In genomic region chr12:107684990-107685359, GRCh38 we compare ENCODE assay signal across 8 cellular contexts. TPM values are rescaled to one million over a fixed set of nuclear protein-coding genes. Genes with fewer than 3 reads are reported as not detected.
A peak's percentile ranks its signal among the peaks of the same experiment; 100 is the strongest.
DNase-seq lines count a peak whose midpoint lies in the region; ATAC-seq and TF ChIP-seq lines count a peak whose summit lies in the region.

No MANE protein-coding gene starts in this region.

- H2AFZ ChIP-seq in osteoblast (ENCODE audit: low read length), result peak overlapping the region; percentile 94

- 4 to 11% methylated on average over 9 of the region's 9 CpGs for WGBS in esophagus squamous epithelium, 2 donors

- H3K4me3 ChIP-seq in DOHH2 (ENCODE audit: low read length), result peak overlapping the region; percentile 98
- peak overlapping the region; percentile 79 to 95 (median 83) for H3K4me3 ChIP-seq in esophagus squamous epithelium
- peak overlapping the region; percentile 95 for H3K4me3 ChIP-seq in osteoblast (ENCODE audit: insufficient read depth, low read length)

- H3K9me3 ChIP-seq in DOHH2 (ENCODE audit: control insufficient read depth, insufficient read depth, low read length), result no peaks in the 10 kb centered on the region
- no peaks in the 10 kb centered on the region for H3K9me3 ChIP-seq in esophagus squamous epithelium
- no peaks in the 10 kb centered on the region for H3K9me3 ChIP-seq in osteoblast (ENCODE audit: low read depth, low read length)

- ATAC-seq in GM19397 (IDR thresholded peaks at IDR 0.05; ENCODE audit: unreplicated experiment) (no peak), HG02973 (IDR thresholded peaks at IDR 0.05; ENCODE audit: unreplicated experiment) (no peak), HG03354 (IDR thresholded peaks at IDR 0.05; ENCODE audit: poor library complexity, severe bottlenecking, unreplicated experiment) (no peak)

- DNase-seq in NCI-H1105 treated with DMSO at 0.1 percent for 48 hours (lab: John Stamatoyannopoulos, UW), result peak; percentile 75
- peak; percentile 11 to 34 for DNase-seq in activated CD4-positive, alpha-beta T cell treated with anti-CD3 and anti-CD28 coated beads, Interleukin-2, amount 50 U/mL, for 48 hours
- DNase-seq in esophagus squamous epithelium (lab: John Stamatoyannopoulos, UW), result no peak
- no peak for DNase-seq in osteoblast (ENCODE audit: insufficient read length, low spot score, missing footprints)

- H4K20me1 ChIP-seq in DOHH2 (ENCODE audit: control insufficient read depth, insufficient read depth, low read depth, low read length) (no peaks in the 10 kb centered on the region), osteoblast (ENCODE audit: insufficient read depth, low read length) (peaks cover 2% of the 10 kb centered on the region)

- intact Hi-C loops in esophagus squamous epithelium (cut with DNase I), result loop anchor here (10.0 kb wide), 1 partner anchor 70 kb away; no protein-coding TSS in a partner anchor

- H3K36me3 ChIP-seq in DOHH2 (ENCODE audit: control insufficient read depth, low read length) (peaks cover 28% of the 10 kb centered on the region), esophagus squamous epithelium (peaks cover 8 to 19% (median 14%) of the 10 kb centered on the region in 3 donors), osteoblast (ENCODE audit: insufficient read depth, low read length) (peaks cover 15% of the 10 kb centered on the region)

- H3K27me3 ChIP-seq in DOHH2 (ENCODE audit: control insufficient read depth, low read length) (peaks cover 2% of the 10 kb centered on the region; the same call in 1 of the 2 replicates), esophagus squamous epithelium (no peaks in the 10 kb centered on the region), osteoblast (ENCODE audit: insufficient read depth, low read length) (peaks cover 12% of the 10 kb centered on the region)

- H3K79me2 ChIP-seq in DOHH2 (ENCODE audit: control insufficient read depth, low read length) (peaks cover 34% of the 10 kb centered on the region), osteoblast (ENCODE audit: insufficient read depth, low read length) (peaks cover 34% of the 10 kb centered on the region)

- no peaks in the 10 kb centered on the region for H3F3A ChIP-seq in DOHH2 (ENCODE audit: control insufficient read depth, insufficient read depth)

- peak overlapping the region; percentile 86 for H3K4me2 ChIP-seq in DOHH2 (ENCODE audit: low read length)
- H3K4me2 ChIP-seq in osteoblast (ENCODE audit: insufficient read depth, low read length), result peak overlapping the region; percentile 86

- no peak for TF ChIP-seq CTCF in DOHH2 (IDR thresholded peaks at IDR 0.05; ENCODE audit: low read depth, low read length, poor library complexity, severe bottlenecking)
- TF ChIP-seq CTCF in esophagus squamous epithelium (IDR thresholded peaks at IDR 0.05), result no peak
- no peak for TF ChIP-seq CTCF in osteoblast (IDR thresholded peaks at IDR 0.05; ENCODE audit: extremely low read depth, low read depth, low read length)

- H3K4me1 ChIP-seq in DOHH2 (ENCODE audit: control insufficient read depth, low read length) (peaks cover 22% of the 10 kb centered on the region), esophagus squamous epithelium (peaks cover 10 to 28% (median 13%) of the 10 kb centered on the region in 3 donors), osteoblast (ENCODE audit: insufficient read depth, low read length) (peaks cover 21% of the 10 kb centered on the region)

- H3K9me2 ChIP-seq in DOHH2 (replicated peaks; ENCODE audit: control insufficient read depth, low read length), result no peaks in the 10 kb centered on the region

- H3K27ac ChIP-seq in DOHH2 (ENCODE audit: low read depth, low read length) (peak overlapping the region; percentile 44), esophagus squamous epithelium (peak overlapping the region in 3 of 4 donors; percentile 87 to 93 (median 89)), osteoblast (ENCODE audit: low read depth, low read length) (peak overlapping the region; percentile 84)

- no peak for TF ChIP-seq POLR2A in esophagus squamous epithelium (IDR thresholded peaks at IDR 0.05)

RNA-seq across cellular contexts. Expression of gene PWP1, which starts 0.6 kb away (rescaled TPM):
- 10 to 100 TPM; 36.9 to 91.0 (median 48.7) TPM for total RNA-seq in esophagus squamous epithelium
- 69.8 and 72.0 TPM in 2 replicates for total RNA-seq in osteoblast

Comparison
In these comparisons a context has a peak if more than half of its experiments do, and no peak if none do; other contexts are left out.
1. DNase-seq: peak in NCI-H1105 treated with DMSO at 0.1 percent for 48 hours (single experiment) and activated CD4-positive, alpha-beta T cell treated with anti-CD3 and anti-CD28 coated beads, Interleukin-2, amount 50 U/mL, for 48 hours (2 of 2); none in esophagus squamous epithelium (single experiment) and osteoblast (single experiment).
2. Peak in every context shown above with its lines, with median percentiles within 50 percentile points of each other: H3K27ac ChIP-seq and H3K4me3 ChIP-seq.